12 cellular contexts compared by ENCODE assay signal in the genomic region with DNA sequence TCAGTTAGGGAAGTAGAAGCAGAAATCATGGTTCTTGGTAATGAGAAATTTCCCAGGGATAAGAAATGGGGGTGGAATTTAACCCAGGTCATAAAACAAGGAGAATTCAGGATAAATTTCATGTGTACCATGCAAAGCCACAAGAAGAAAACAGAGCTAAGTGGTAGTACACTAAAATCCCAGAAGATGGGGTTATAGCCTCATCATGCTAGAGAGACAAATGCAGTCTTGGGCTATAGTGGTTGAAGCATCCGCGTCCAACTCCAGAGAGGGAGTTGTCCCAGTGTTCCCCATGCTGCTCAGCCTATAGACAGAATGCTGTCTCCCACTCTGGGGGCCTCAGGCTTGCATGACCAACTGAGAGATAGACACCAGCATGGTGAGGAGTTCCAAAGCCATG. TPM values are rescaled to one million over a fixed set of nuclear protein-coding genes. Genes with fewer than 3 reads are reported as not detected.
DNase-seq lines count a peak whose midpoint lies in the region; ATAC-seq and TF ChIP-seq lines count a peak whose summit lies in the region.
"Had no signal": no experiment of that assay in that cellular context is flagged by ENCODE, and none has a peak within 500 bp of the region (broad histone marks: within the 10 kb centered on the region; RNA-seq: fewer than 3 reads in every experiment).

No MANE protein-coding gene starts in this region.

- peaks cover 3% of the 10 kb centered on the region for H3K36me3 Mint-ChIP-seq in effector memory CD8-positive, alpha-beta T cell (ENCODE audit: insufficient read depth)

- peaks cover 7 to 9% of the 10 kb centered on the region in 2 donors for H3K27me3 Mint-ChIP-seq in effector memory CD8-positive, alpha-beta T cell

- peak; percentile 63; the same call in 1 of the 2 replicates for ATAC-seq in Panc1
- no peak for ATAC-seq in effector memory CD8-positive, alpha-beta T cell (replicated peaks)

- H3K4me3 Mint-ChIP-seq in effector memory CD8-positive, alpha-beta T cell, result no peak overlapping the region

- H3K27ac ChIP-seq in Panc1 (ENCODE audit: low read length), result no peak overlapping the region
- H3K27ac ChIP-seq: 22Rv1 had no signal

- intact Hi-C loops in Panc1 (cut with micrococcal nuclease; ENCODE audit: unreplicated experiment), result loop anchor here (5.0 kb wide), 1 partner anchor 139 kb away; no protein-coding TSS in a partner anchor

- H3K9me3 ChIP-seq in Panc1 (ENCODE audit: control insufficient read depth, insufficient read depth, low read depth, low read length) (no peaks in the 10 kb centered on the region), HAP-1 (no peaks in the 10 kb centered on the region)

- CTCF ChIA-PET in Panc1 (lab: Charles Lee), result interaction anchor here (0.6 to 1.3 kb wide), 3 partner anchors 77 to 482 kb away, joined by 3 to 4 read pairs (median 4); a partner anchor contains a TSS

- H3K4me1 ChIP-seq in Panc1 (ENCODE audit: control insufficient read depth, insufficient read depth, low read length), result no peaks in the 10 kb centered on the region
- H3K4me1 ChIP-seq in HAP-1, result no peaks in the 10 kb centered on the region

- POLR2A ChIA-PET in Panc1 (lab: Charles Lee), result interaction anchor here (0.6 kb wide), 1 partner anchor 177 kb away, joined by 3 read pairs; no protein-coding TSS in a partner anchor

- no peak overlapping the region for H3K27ac Mint-ChIP-seq in effector memory CD8-positive, alpha-beta T cell

- H3K4me1 Mint-ChIP-seq in effector memory CD8-positive, alpha-beta T cell (ENCODE audit: low read depth in 2 of 2), result no peaks in the 10 kb centered on the region

- H3K36me3 ChIP-seq in Panc1 (ENCODE audit: control insufficient read depth, insufficient read depth, low read length) (no peaks in the 10 kb centered on the region), HAP-1 (replicated peaks) (no peaks in the 10 kb centered on the region)

- in situ Hi-C loops in Panc1 (cut with HindIII; ENCODE audit: low pct_unique_long_range_greater_than_20kb, low sequenced_read_pairs) (no loop called here), HAP-1 (cut with MboI; ENCODE audit: low sequenced_read_pairs) (no loop called here)

- H3K9me3 Mint-ChIP-seq in effector memory CD8-positive, alpha-beta T cell, result no peaks in the 10 kb centered on the region

- peaks cover 5% of the 10 kb centered on the region; the same call in 1 of the 2 replicates for H3K27me3 ChIP-seq in Panc1 (ENCODE audit: control insufficient read depth, insufficient read depth, low read length)
- H3K27me3 ChIP-seq in HAP-1 (ENCODE audit: low read depth), result peaks cover 10% of the 10 kb centered on the region

- DNase-seq in DMS 273 (lab: John Stamatoyannopoulos, UW; ENCODE audit: unreplicated experiment) (peak; percentile 58), DMS 273 treated with DMSO at 0.1 percent for 48 hours (lab: John Stamatoyannopoulos, UW) (no peak), Panc1 (ENCODE audit: low read depth, low spot score) (no peak), fibroblast of pulmonary artery (ENCODE audit: low read depth) (peak; percentile 82), putamen (ENCODE audit: low spot score) (peak; percentile 8), NCI-H345 treated with DMSO at 0.1 percent for 48 hours (lab: John Stamatoyannopoulos, UW; ENCODE audit: unreplicated experiment) (no peak), HAP-1 (ENCODE audit: low spot score in 2 of 2) (no peak)
- DNase-seq in effector memory CD8-positive, alpha-beta T cell, result no peak
- DNase-seq: activated CD4-positive, alpha-beta T cell treated with anti-CD3 and anti-CD28 coated beads for 4 hours; NCI-H2029 had no signal

- no peak overlapping the region for H3K4me3 ChIP-seq in Panc1 (ENCODE audit: low read depth in 2 of 2, low read length in 2 of 2)
- no peak overlapping the region for H3K4me3 ChIP-seq in fibroblast of pulmonary artery (replicated peaks; ENCODE audit: low read depth, low read length)
- H3K4me3 ChIP-seq in HAP-1, result no peak overlapping the region

- no TSS peak for BruUV-seq in Panc1 (replicated peaks; lab: Mats Ljungman, UMichigan)

- TF ChIP-seq CTCF in Panc1 (IDR thresholded peaks at IDR 0.05), result peak; percentile 41
- TF ChIP-seq CTCF in fibroblast of pulmonary artery (IDR thresholded peaks at IDR 0.05; ENCODE audit: low read length, missing control alignments), result peak; percentile 64

RNA-seq across cellular contexts. Expression of a gene that starts 36.2 kb away (rescaled TPM):
- not detected for total RNA-seq in Panc1 (2021; ENCODE audit: unreplicated experiment)
- polyA plus RNA-seq in Panc1 (2012; ENCODE audit: insufficient read length), result not detected
- total RNA-seq: dermis microvascular lymphatic vessel endothelial cell had no signal

Comparison
In these comparisons a context has a peak if more than half of its experiments do, and no peak if none do; other contexts are left out.
1. DNase-seq: peak in DMS 273 (single experiment), fibroblast of pulmonary artery (single experiment) and putamen (single experiment); none in DMS 273 treated with DMSO at 0.1 percent for 48 hours (single experiment), Panc1 (single experiment), effector memory CD8-positive, alpha-beta T cell (0 of 3), NCI-H345 treated with DMSO at 0.1 percent for 48 hours (single experiment) and HAP-1 (0 of 2).